ENCODE assay signal across 8 cellular contexts in the genomic region with DNA sequence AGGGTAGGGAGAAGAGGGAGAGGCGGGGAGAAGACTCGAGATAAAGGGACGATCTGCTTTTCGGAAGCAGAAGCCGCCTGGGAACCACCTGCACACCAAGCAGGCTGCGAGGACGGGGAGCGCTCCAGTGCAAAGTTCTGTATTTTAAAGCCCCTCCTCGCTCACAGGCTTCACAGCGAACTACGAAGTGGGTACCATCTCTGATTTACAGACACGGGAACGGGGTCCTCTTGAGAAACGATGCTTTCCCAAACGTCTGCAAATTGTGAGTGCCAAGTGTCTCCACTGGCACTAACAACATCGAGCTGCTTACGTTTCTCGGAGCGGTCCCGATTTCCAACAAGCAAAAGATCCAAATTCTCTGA. TPM values are rescaled to one million over a fixed set of nuclear protein-coding genes. Genes with fewer than 3 reads are reported as not detected.
DNase-seq lines count a peak whose midpoint lies in the region; ATAC-seq lines count a peak whose summit lies in the region.

No MANE protein-coding gene starts in this region.

- H3K36me3 ChIP-seq in duodenal mucosa (ENCODE audit: control insufficient read depth in 1 of 2, insufficient read depth in 2 of 2, low read length in 2 of 2) (peaks cover 0 to 2% of the 10 kb centered on the region in 2 donors), mucosa of stomach (ENCODE audit: control insufficient read depth, insufficient read depth, low read length) (no peaks in the 10 kb centered on the region)

- H3K9ac ChIP-seq in duodenal mucosa (ENCODE audit: low read depth in 1 of 2, low read length in 2 of 2) (peak overlapping the region; percentile 76 to 88), mucosa of stomach (ENCODE audit: low read length) (peak overlapping the region; percentile 92)

- peaks cover 26 to 32% of the 10 kb centered on the region in 2 donors for H3K4me1 ChIP-seq in duodenal mucosa (ENCODE audit: control insufficient read depth in 1 of 2, insufficient read depth in 2 of 2, low read length in 2 of 2)
- H3K4me1 ChIP-seq in mucosa of stomach (ENCODE audit: control insufficient read depth, insufficient read depth, low read length), result peaks cover 17% of the 10 kb centered on the region

- ATAC-seq in Right ventricle myocardium superior (ENCODE audit: poor library complexity) (peak; percentile 18), left cardiac atrium (no peak), HG03175 (IDR thresholded peaks at IDR 0.05; ENCODE audit: unreplicated experiment) (peak; percentile 24), HG03280 (IDR thresholded peaks at IDR 0.05; ENCODE audit: unreplicated experiment) (no peak)

- DNase-seq in Right ventricle myocardium superior (no peak), left cardiac atrium (no peak), T-helper 9 cell (peak; percentile 17), SK-N-DZ (ENCODE audit: low spot score) (no peak)

- H3K9me3 ChIP-seq in duodenal mucosa (ENCODE audit: control insufficient read depth in 1 of 2, low read length in 2 of 2), result no peaks in the 10 kb centered on the region
- H3K9me3 ChIP-seq in mucosa of stomach (ENCODE audit: control insufficient read depth, low read length), result no peaks in the 10 kb centered on the region

- intact Hi-C loops in Right ventricle myocardium superior (cut with DNase I), result no loop called here
- intact Hi-C loops in left cardiac atrium (cut with DNase I), result loop anchor here (1.0 to 2.0 kb wide), 3 partner anchors 48 to 56 kb away; a partner anchor contains a TSS

- no peaks in the 10 kb centered on the region for H3K27me3 ChIP-seq in duodenal mucosa (ENCODE audit: control insufficient read depth in 1 of 2, insufficient read depth in 2 of 2, low read length in 2 of 2)
- H3K27me3 ChIP-seq in mucosa of stomach (ENCODE audit: control insufficient read depth, insufficient read depth, low read length), result no peaks in the 10 kb centered on the region

- peak overlapping the region; percentile 88 for H3K27ac ChIP-seq in duodenal mucosa (ENCODE audit: low read depth, low read length)

- H3K4me3 ChIP-seq in duodenal mucosa (ENCODE audit: low read depth in 1 of 2, low read length in 2 of 2), result peak overlapping the region; percentile 85 to 87
- peak overlapping the region; percentile 78 for H3K4me3 ChIP-seq in mucosa of stomach (ENCODE audit: low read length)

RNA-seq across cellular contexts. Expression of a gene that starts 0.7 kb away (rescaled TPM):
- total RNA-seq in Right ventricle myocardium superior (9.2 TPM), left cardiac atrium (10 to 100 TPM; 10.6 to 14.1 TPM)
- 4.4 and 5.0 TPM in 2 replicates for polyA plus RNA-seq in SK-N-DZ (2014; cell fraction: cytosol; rRNA removed)
- 2.3 and 4.3 TPM in 2 replicates for polyA plus RNA-seq in SK-N-DZ (2014; cell fraction: nucleus; rRNA removed)

RNA-seq across cellular contexts. Expression of a gene that starts 40.8 kb away (rescaled TPM):
- total RNA-seq in Right ventricle myocardium superior, result not detected
- not detected for total RNA-seq in left cardiac atrium
- not detected in 2 replicates for polyA plus RNA-seq in SK-N-DZ (2014; cell fraction: cytosol; rRNA removed)
- polyA plus RNA-seq in SK-N-DZ (2014; cell fraction: nucleus; rRNA removed), result not detected in 2 replicates

RNA-seq across cellular contexts. Expression of a gene that starts 56.1 kb away (rescaled TPM):
- 95.3 TPM for total RNA-seq in Right ventricle myocardium superior
- 10 to 100 TPM; 61.2 to 70.4 TPM for total RNA-seq in left cardiac atrium
- polyA plus RNA-seq in SK-N-DZ (2014; cell fraction: cytosol; rRNA removed), result 42.8 and 56.6 TPM in 2 replicates
- 31.6 and 32.3 TPM in 2 replicates for polyA plus RNA-seq in SK-N-DZ (2014; cell fraction: nucleus; rRNA removed)

Comparison
In these comparisons a context has a peak if more than half of its experiments do, and no peak if none do; other contexts are left out.
1. ATAC-seq: peak in Right ventricle myocardium superior (single experiment) and HG03175 (single experiment); none in left cardiac atrium (0 of 2) and HG03280 (single experiment).